8 cellular contexts compared by ENCODE assay signal in the genomic region with DNA sequence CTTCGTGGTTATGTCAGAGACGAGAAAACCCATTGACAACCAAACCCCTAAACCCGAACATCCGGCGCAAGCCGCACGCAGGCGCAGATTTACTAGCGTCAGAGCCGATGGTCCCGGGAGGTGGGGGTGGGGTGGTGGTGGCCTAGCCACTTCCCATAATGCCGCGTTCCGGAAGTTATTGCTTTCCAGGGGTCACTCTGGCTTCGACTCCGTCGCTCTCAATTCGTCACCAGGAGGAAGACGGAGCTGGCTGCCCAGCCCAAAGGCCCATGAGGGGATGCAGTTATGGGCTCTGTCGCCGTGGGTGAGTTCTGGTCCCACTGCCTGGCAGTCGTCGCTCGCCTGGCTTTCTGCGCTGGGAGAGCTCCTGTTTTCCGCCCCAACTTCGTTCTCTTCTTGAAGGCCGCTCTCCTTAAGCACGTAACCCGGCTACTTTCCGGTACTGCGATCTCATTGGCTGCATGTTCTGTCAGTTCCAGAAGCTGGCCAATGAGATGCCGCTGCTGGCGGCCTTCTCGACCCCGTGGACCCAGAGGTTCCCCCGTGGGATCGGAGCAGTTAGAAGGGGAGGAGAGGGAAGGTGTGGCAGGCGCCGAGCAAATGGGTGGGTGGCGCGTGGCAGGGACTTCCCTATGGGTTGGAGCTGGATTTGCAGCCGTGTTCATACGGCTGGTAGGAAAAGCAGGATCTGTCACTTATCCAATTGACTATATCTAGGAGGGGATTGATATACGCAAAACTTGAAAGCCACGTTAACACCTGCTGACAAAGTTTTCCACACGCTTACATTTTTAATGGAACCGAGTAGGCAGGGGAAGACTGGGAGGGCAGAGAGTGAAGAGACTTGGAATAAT. TPM values are rescaled to one million over a fixed set of nuclear protein-coding genes. Genes with fewer than 3 reads are reported as not detected.
DNase-seq lines count a peak whose midpoint lies in the region; ATAC-seq and TF ChIP-seq lines count a peak whose summit lies in the region.

A gene (plus strand): TSS at position 195 of the 854 bp plus-strand sequence. CDS start 3,246 bp downstream, outside the sequence.

- POLR2A ChIA-PET in activated CD4-positive, alpha-beta memory T cell treated with anti-CD3 and anti-CD28 coated beads for 36 hours (lab: Charles Lee) = interaction anchor here (0.7 to 2.5 kb wide), 10 partner anchors 9 to 278 kb away, joined by 3 to 34 read pairs (median 4); a partner anchor contains a TSS

- H3K4me3 ChIP-seq in dorsolateral prefrontal cortex = peak within 1 kb of the TSS; percentile 69 to 100 (median 85)
- peak within 1 kb of the TSS; percentile 75 to 99 (median 96) for H3K4me3 ChIP-seq in liver (ENCODE audit: low read depth in 1 of 3, low read length in 3 of 3)

- CTCF ChIA-PET in activated CD4-positive, alpha-beta memory T cell treated with anti-CD3 and anti-CD28 coated beads for 36 hours (lab: Charles Lee) = interaction anchor here (0.6 to 1.9 kb wide), 6 partner anchors 19 to 279 kb away, joined by 3 to 10 read pairs (median 4); a partner anchor contains a TSS

- DNase-seq in CD1c-positive myeloid dendritic cell (ENCODE audit: extremely low spot score) (peak; percentile 98), NCI-H82 treated with DMSO at 0.1 percent for 48 hours (lab: John Stamatoyannopoulos, UW; ENCODE audit: unreplicated experiment) (peak; percentile 88), dorsolateral prefrontal cortex (peak; percentile 87 to 97 (median 96))
- peak; percentile 96 for DNase-seq in activated CD4-positive, alpha-beta memory T cell treated with anti-CD3 and anti-CD28 coated beads for 36 hours
- peak; percentile 95 for DNase-seq in stimulated activated CD4-positive, alpha-beta T cell treated with anti-CD3 and anti-CD28 coated beads, Interleukin-4, amount 100 ng/mL, for 24 hours

- H3K27me3 ChIP-seq in dorsolateral prefrontal cortex (no peaks in the 10 kb centered on the region), liver (ENCODE audit: control insufficient read depth in 4 of 4, insufficient read depth in 4 of 4, low read length in 3 of 4) (no peaks in the 10 kb centered on the region)

- intact Hi-C loops in activated CD4-positive, alpha-beta memory T cell treated with anti-CD3 and anti-CD28 coated beads for 36 hours (cut with micrococcal nuclease) = loop anchor here (1.0 to 10.0 kb wide), 6 partner anchors 22 to 276 kb away; a partner anchor contains a TSS
- intact Hi-C loops in dorsolateral prefrontal cortex (cut with DNase I) = loop anchor here (1.0 to 5.0 kb wide), 4 partner anchors 22 to 49 kb away; a partner anchor contains a TSS

- WGBS in liver = under 1% methylated on average over 48 of the region's 48 CpGs

- peak in 1 of 2 donors; percentile 53 for TF ChIP-seq RAD21 in liver (IDR thresholded peaks at IDR 0.05)

- peak within 1 kb of the TSS; percentile 97 to 99 for H3K9ac ChIP-seq in liver (ENCODE audit: low read depth in 1 of 2, low read length in 2 of 2)

- H3K27ac ChIP-seq in dorsolateral prefrontal cortex = peak within 1 kb of the TSS; percentile 80 to 100 (median 99)
- H3K27ac ChIP-seq in liver (ENCODE audit: low read depth in 1 of 2, low read length in 2 of 2) = peak within 1 kb of the TSS; percentile 98 to 99

- peaks cover 50% of the 10 kb centered on the region for H3K4me1 Mint-ChIP-seq in activated CD4-positive, alpha-beta memory T cell treated with anti-CD3 and anti-CD28 coated beads for 36 hours (ENCODE audit: low read depth)

- H3K36me3 Mint-ChIP-seq in activated CD4-positive, alpha-beta memory T cell treated with anti-CD3 and anti-CD28 coated beads for 36 hours = peaks cover 16% of the 10 kb centered on the region

- H3K4me3 Mint-ChIP-seq in activated CD4-positive, alpha-beta memory T cell treated with anti-CD3 and anti-CD28 coated beads for 36 hours = peak within 1 kb of the TSS; percentile 100

- TF ChIP-seq CTCF in dorsolateral prefrontal cortex (IDR thresholded peaks at IDR 0.05 in 54 of 56, conservative IDR thresholded peaks at IDR 0.05 in 2 of 56; ENCODE audit: low read depth in 1 of 56, partially characterized antibody in 56 of 56) (peak in 15 of 56 donors; percentile 5 to 41 (median 14)), liver (IDR thresholded peaks at IDR 0.05; ENCODE audit: low read depth, low read length, missing input control) (peak; percentile 52)

- no peaks in the 10 kb centered on the region for H3K9me3 ChIP-seq in liver (ENCODE audit: control insufficient read depth in 4 of 4, low read length in 3 of 4)

- no peaks in the 10 kb centered on the region for H3K27me3 Mint-ChIP-seq in activated CD4-positive, alpha-beta memory T cell treated with anti-CD3 and anti-CD28 coated beads for 36 hours

- H3K27ac Mint-ChIP-seq in activated CD4-positive, alpha-beta memory T cell treated with anti-CD3 and anti-CD28 coated beads for 36 hours = peak within 1 kb of the TSS; percentile 100

- no peaks in the 10 kb centered on the region for H3K36me3 ChIP-seq in liver (ENCODE audit: control insufficient read depth in 4 of 4, insufficient read depth in 3 of 4, low read depth in 1 of 4, low read length in 3 of 4)

- H3K9me3 Mint-ChIP-seq in activated CD4-positive, alpha-beta memory T cell treated with anti-CD3 and anti-CD28 coated beads for 36 hours = no peaks in the 10 kb centered on the region

- peaks cover 3 to 15% (median 10%) of the 10 kb centered on the region in 4 donors for H3K4me1 ChIP-seq in liver (ENCODE audit: control insufficient read depth in 4 of 4, insufficient read depth in 4 of 4, low read length in 3 of 4)

- ATAC-seq in GM19438 (IDR thresholded peaks at IDR 0.05; ENCODE audit: low read depth, unreplicated experiment) (peak; percentile 99), HG03575 (IDR thresholded peaks at IDR 0.05; ENCODE audit: extremely low read depth, insufficient number of reproducible peaks, low FRiP score, unreplicated experiment) (peak; percentile 79)

TF ChIP-seq in liver, 16 proteins besides CTCF, POLR2A, EP300 and RAD21 (continues in another document):
- TF ChIP-seq, protein P1, sequence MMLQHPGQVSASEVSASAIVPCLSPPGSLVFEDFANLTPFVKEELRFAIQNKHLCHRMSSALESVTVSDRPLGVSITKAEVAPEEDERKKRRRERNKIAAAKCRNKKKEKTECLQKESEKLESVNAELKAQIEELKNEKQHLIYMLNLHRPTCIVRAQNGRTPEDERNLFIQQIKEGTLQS (IDR thresholded peaks at IDR 0.05) = peak; percentile 25
- TF ChIP-seq HNF4A (conservative IDR thresholded peaks at IDR 0.05) (peak; percentile 79 to 82), YY1 (IDR thresholded peaks at IDR 0.05) (peak; percentile 74), RXRA (IDR thresholded peaks at IDR 0.05) (peak; percentile 62 to 82), HNF4G (IDR thresholded peaks at IDR 0.05) (no peak), TAF1 (conservative IDR thresholded peaks at IDR 0.05) (peak; percentile 33), JUND (IDR thresholded peaks at IDR 0.05) (peak in 1 of 2 donors; percentile 24), NR2F2 (IDR thresholded peaks at IDR 0.05) (peak; percentile 98), EGR1 (IDR thresholded peaks at IDR 0.05; ENCODE audit: low read depth in 2 of 2) (no peak), GABPA (IDR thresholded peaks at IDR 0.05 in 1 of 2, conservative IDR thresholded peaks at IDR 0.05 in 1 of 2) (peak; percentile 82 to 96), FOXA2 (IDR thresholded peaks at IDR 0.05) (no peak), FOXA1 (IDR thresholded peaks at IDR 0.05) (no peak), SP1 (IDR thresholded peaks at IDR 0.05) (peak; percentile 97)
- TF ChIP-seq, protein P2, sequence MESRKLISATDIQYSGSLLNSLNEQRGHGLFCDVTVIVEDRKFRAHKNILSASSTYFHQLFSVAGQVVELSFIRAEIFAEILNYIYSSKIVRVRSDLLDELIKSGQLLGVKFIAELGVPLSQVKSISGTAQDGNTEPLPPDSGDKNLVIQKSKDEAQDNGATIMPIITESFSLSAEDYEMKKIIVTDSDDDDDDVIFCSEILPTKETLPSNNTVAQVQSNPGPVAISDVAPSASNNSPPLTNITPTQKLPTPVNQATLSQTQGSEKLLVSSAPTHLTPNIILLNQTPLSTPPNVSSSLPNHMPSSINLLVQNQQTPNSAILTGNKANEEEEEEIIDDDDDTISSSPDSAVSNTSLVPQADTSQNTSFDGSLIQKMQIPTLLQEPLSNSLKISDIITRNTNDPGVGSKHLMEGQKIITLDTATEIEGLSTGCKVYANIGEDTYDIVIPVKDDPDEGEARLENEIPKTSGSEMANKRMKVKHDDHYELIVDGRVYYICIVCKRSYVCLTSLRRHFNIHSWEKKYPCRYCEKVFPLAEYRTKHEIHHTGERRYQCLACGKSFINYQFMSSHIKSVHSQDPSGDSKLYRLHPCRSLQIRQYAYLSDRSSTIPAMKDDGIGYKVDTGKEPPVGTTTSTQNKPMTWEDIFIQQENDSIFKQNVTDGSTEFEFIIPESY (IDR thresholded peaks at IDR 0.05) = peak; percentile 81
- TF ChIP-seq, protein P3, sequence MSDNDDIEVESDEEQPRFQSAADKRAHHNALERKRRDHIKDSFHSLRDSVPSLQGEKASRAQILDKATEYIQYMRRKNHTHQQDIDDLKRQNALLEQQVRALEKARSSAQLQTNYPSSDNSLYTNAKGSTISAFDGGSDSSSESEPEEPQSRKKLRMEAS (IDR thresholded peaks at IDR 0.05) = peak; percentile 89

RNA-seq across cellular contexts. Expression of the gene that starts here (rescaled TPM):
- 10 to 100 TPM; 39.3 to 42.1 TPM for total RNA-seq in activated CD4-positive, alpha-beta memory T cell treated with anti-CD3 and anti-CD28 coated beads for 36 hours
- 10 to 100 TPM; 25.4 to 46.5 (median 34.6) TPM for total RNA-seq in dorsolateral prefrontal cortex
- 10 to 100 TPM; 14.5 to 21.8 TPM for total RNA-seq in liver
- 10 to 100 TPM; 13.3 to 45.3 TPM for polyA plus RNA-seq in liver

Comparison
In these comparisons a context has a peak if more than half of its experiments do, and no peak if none do; other contexts are left out.
1. Peak in every context shown above with its lines: DNase-seq, ATAC-seq, H3K4me3 ChIP-seq and H3K27ac ChIP-seq.